Comparison of ENCODE assay signal across 21 cellular contexts in genomic region chr2:36374586-36374985, GRCh38. TPM values are rescaled to one million over a fixed set of nuclear protein-coding genes. Genes with fewer than 3 reads are reported as not detected.
A peak's percentile ranks its signal among the peaks of the same experiment; 100 is the strongest.
DNase-seq lines count a peak whose midpoint lies in the region; ATAC-seq and TF ChIP-seq lines count a peak whose summit lies in the region.
"Had no signal": no experiment of that assay in that cellular context is flagged by ENCODE, and none has a peak within 500 bp of the region (broad histone marks: within the 10 kb centered on the region; RNA-seq: fewer than 3 reads in every experiment).

No MANE protein-coding gene starts in this region.

- intact Hi-C loops in colonic mucosa (cut with DNase I): no loop called here
- intact Hi-C loops in activated CD4-positive, alpha-beta T cell treated with anti-CD3 and anti-CD28 coated beads, Interleukin-2, amount 10 ng/mL, durations not matched to agents 24 days and 14 days (cut with micrococcal nuclease): no loop called here

- H3K36me3 Mint-ChIP-seq in activated T-cell treated with anti-CD3 and anti-CD28 coated beads, Interleukin-2, amount 50 U/mL, for 72 hours (ENCODE audit: insufficient read depth in 2 of 2): no peaks in the 10 kb centered on the region
- H3K36me3 Mint-ChIP-seq in activated CD4-positive, alpha-beta T cell treated with anti-CD3 and anti-CD28 coated beads, Interleukin-2, amount 10 ng/mL, durations not matched to agents 24 days and 14 days (ENCODE audit: low read depth): peaks cover 5% of the 10 kb centered on the region

- H3K27me3 ChIP-seq in RWPE2 (ENCODE audit: insufficient read depth, poor library complexity, severe bottlenecking): no peaks in the 10 kb centered on the region
- H3K27me3 ChIP-seq in colonic mucosa: no peaks in the 10 kb centered on the region
- no peaks in the 10 kb centered on the region for H3K27me3 ChIP-seq in skeletal muscle tissue (ENCODE audit: control insufficient read depth in 3 of 3, insufficient read depth in 3 of 3, low read length in 3 of 3)
- H3K27me3 ChIP-seq: adrenal gland had no signal

- no peaks in the 10 kb centered on the region for H3K9me3 Mint-ChIP-seq in activated T-cell treated with anti-CD3 and anti-CD28 coated beads, Interleukin-2, amount 50 U/mL, for 72 hours
- peaks cover 3% of the 10 kb centered on the region for H3K9me3 Mint-ChIP-seq in activated CD4-positive, alpha-beta T cell treated with anti-CD3 and anti-CD28 coated beads, Interleukin-2, amount 10 ng/mL, durations not matched to agents 24 days and 14 days

- TF ChIP-seq CTCF in RWPE2 (IDR thresholded peaks at IDR 0.05; ENCODE audit: poor library complexity, severe bottlenecking): no peak
- TF ChIP-seq CTCF in colonic mucosa (IDR thresholded peaks at IDR 0.05): no peak

- H3K4me3 ChIP-seq in RWPE2 (ENCODE audit: severe bottlenecking) (no peak overlapping the region), colonic mucosa (no peak overlapping the region), skeletal muscle tissue (ENCODE audit: low read length in 3 of 3) (no peak overlapping the region)
- H3K4me3 ChIP-seq: adrenal gland, coronary artery, lung had no signal

- peaks cover 16% of the 10 kb centered on the region for H3K36me3 ChIP-seq in RWPE2 (ENCODE audit: low read depth)
- H3K36me3 ChIP-seq in colonic mucosa: no peaks in the 10 kb centered on the region
- peaks cover 2 to 4% (median 4%) of the 10 kb centered on the region in 3 donors for H3K36me3 ChIP-seq in skeletal muscle tissue (ENCODE audit: control insufficient read depth in 3 of 3, insufficient read depth in 3 of 3, low read length in 3 of 3)
- H3K36me3 ChIP-seq: adrenal gland, BE2C, neutrophil had no signal

- peaks cover 16% of the 10 kb centered on the region for H3K27me3 Mint-ChIP-seq in activated T-cell treated with anti-CD3 and anti-CD28 coated beads, Interleukin-2, amount 50 U/mL, for 72 hours (ENCODE audit: low read depth)
- peaks cover 2% of the 10 kb centered on the region for H3K27me3 Mint-ChIP-seq in activated CD4-positive, alpha-beta T cell treated with anti-CD3 and anti-CD28 coated beads, Interleukin-2, amount 10 ng/mL, durations not matched to agents 24 days and 14 days

- H3K27ac Mint-ChIP-seq in activated T-cell treated with anti-CD3 and anti-CD28 coated beads, Interleukin-2, amount 50 U/mL, for 72 hours: peak overlapping the region; percentile 12
- no peak overlapping the region for H3K27ac Mint-ChIP-seq in activated CD4-positive, alpha-beta T cell treated with anti-CD3 and anti-CD28 coated beads, Interleukin-2, amount 10 ng/mL, durations not matched to agents 24 days and 14 days

- H3K9ac ChIP-seq in colonic mucosa (ENCODE audit: low read depth in 2 of 2, low read length in 2 of 2): no peak overlapping the region
- no peak overlapping the region for H3K9ac ChIP-seq in skeletal muscle tissue (ENCODE audit: low read depth in 1 of 3, low read length in 3 of 3)

- ATAC-seq in activated T-cell treated with anti-CD3 and anti-CD28 coated beads, Interleukin-2, amount 50 U/mL, for 72 hours (replicated peaks in 1 of 2): no peak
- peak; percentile 37 for ATAC-seq in RWPE2 (ENCODE audit: low read depth)
- ATAC-seq in HG02973 (IDR thresholded peaks at IDR 0.05; ENCODE audit: unreplicated experiment): no peak
- ATAC-seq: activated CD4-positive, CD25-positive, alpha-beta regulatory T cell treated with anti-CD3 and anti-CD28 coated beads, Interleukin-2, amount 50 U/mL, for 24 hours had no signal

- DNase-seq in activated T-cell treated with anti-CD3 and anti-CD28 coated beads, Interleukin-2, amount 50 U/mL, for 72 hours: no peak
- DNase-seq in activated T-cell treated with anti-CD3 and anti-CD28 coated beads, Interleukin-2, amount 50 U/mL, for 48 hours: no peak
- DNase-seq in RWPE2 (ENCODE audit: low spot score) (no peak), colonic mucosa (no peak), DMS 273 (lab: John Stamatoyannopoulos, UW; ENCODE audit: unreplicated experiment) (no peak)
- DNase-seq in activated CD4-positive, alpha-beta T cell treated with anti-CD3 and anti-CD28 coated beads, Interleukin-2, amount 10 ng/mL, durations not matched to agents 24 days and 14 days: no peak
- DNase-seq: 8988T, activated gamma-delta T cell treated with Interleukin-2 at 50 U/mL for 16 hours, adrenal gland, BE2C, NCI-H1105, NCI-H1930, NCI-H2227 treated with DMSO at 0.1 percent for 48 hours, Right ventricle myocardium superior had no signal

- H3K4me3 Mint-ChIP-seq in activated T-cell treated with anti-CD3 and anti-CD28 coated beads, Interleukin-2, amount 50 U/mL, for 72 hours: no peak overlapping the region
- H3K4me3 Mint-ChIP-seq in activated CD4-positive, alpha-beta T cell treated with anti-CD3 and anti-CD28 coated beads, Interleukin-2, amount 10 ng/mL, durations not matched to agents 24 days and 14 days: no peak overlapping the region

- H3K4me1 Mint-ChIP-seq in activated T-cell treated with anti-CD3 and anti-CD28 coated beads, Interleukin-2, amount 50 U/mL, for 72 hours (ENCODE audit: low read depth): peaks cover 21% of the 10 kb centered on the region
- peaks cover 25% of the 10 kb centered on the region for H3K4me1 Mint-ChIP-seq in activated CD4-positive, alpha-beta T cell treated with anti-CD3 and anti-CD28 coated beads, Interleukin-2, amount 10 ng/mL, durations not matched to agents 24 days and 14 days

- H3K9me3 ChIP-seq in RWPE2 (ENCODE audit: severe bottlenecking) (no peaks in the 10 kb centered on the region), colonic mucosa (no peaks in the 10 kb centered on the region), skeletal muscle tissue (ENCODE audit: control insufficient read depth in 3 of 3, low read length in 3 of 3) (no peaks in the 10 kb centered on the region)
- H3K9me3 ChIP-seq: adrenal gland, BE2C, neutrophil had no signal

- H3K4me1 ChIP-seq in RWPE2 (ENCODE audit: insufficient read depth, poor library complexity, severe bottlenecking): peaks cover 98% of the 10 kb centered on the region
- peaks cover 8% of the 10 kb centered on the region for H3K4me1 ChIP-seq in colonic mucosa
- H3K4me1 ChIP-seq in skeletal muscle tissue (ENCODE audit: control insufficient read depth in 3 of 3, insufficient read depth in 3 of 3, low read length in 3 of 3): peaks cover 54 to 72% (median 61%) of the 10 kb centered on the region in 3 donors
- H3K4me1 ChIP-seq: BE2C had no signal

- H3K27ac ChIP-seq in RWPE2 (ENCODE audit: poor library complexity, severe bottlenecking): peak overlapping the region; percentile 98
- peak overlapping the region; percentile 79 for H3K27ac ChIP-seq in colonic mucosa
- H3K27ac ChIP-seq in skeletal muscle tissue (ENCODE audit: low read depth, low read length): peak overlapping the region; percentile 33
- H3K27ac ChIP-seq: adrenal gland, HL-60, neutrophil had no signal

RNA-seq across cellular contexts. Expression of gene CRIM1, which starts 19.0 kb away (rescaled TPM):
- total RNA-seq in activated T-cell treated with anti-CD3 and anti-CD28 coated beads, Interleukin-2, amount 50 U/mL, for 72 hours: 1 to 10 TPM; 2.6 to 3.3 TPM
- 10 to 100 TPM; 55.7 to 90.7 TPM for total RNA-seq in colonic mucosa
- 44.9 TPM for total RNA-seq in skeletal muscle tissue
- total RNA-seq in activated CD4-positive, alpha-beta T cell treated with anti-CD3 and anti-CD28 coated beads, Interleukin-2, amount 10 ng/mL, durations not matched to agents 24 days and 14 days: 16.8 and 19.0 TPM in 2 replicates

Comparison
In these comparisons a context has a peak if more than half of its experiments do, and no peak if none do; other contexts are left out.
1. H3K27ac ChIP-seq: peak in every context shown above with its lines; median percentile 98 in RWPE2; 79 in colonic mucosa; 33 in skeletal muscle tissue.